22 cellular contexts compared by ENCODE assay signal in the genomic region with DNA sequence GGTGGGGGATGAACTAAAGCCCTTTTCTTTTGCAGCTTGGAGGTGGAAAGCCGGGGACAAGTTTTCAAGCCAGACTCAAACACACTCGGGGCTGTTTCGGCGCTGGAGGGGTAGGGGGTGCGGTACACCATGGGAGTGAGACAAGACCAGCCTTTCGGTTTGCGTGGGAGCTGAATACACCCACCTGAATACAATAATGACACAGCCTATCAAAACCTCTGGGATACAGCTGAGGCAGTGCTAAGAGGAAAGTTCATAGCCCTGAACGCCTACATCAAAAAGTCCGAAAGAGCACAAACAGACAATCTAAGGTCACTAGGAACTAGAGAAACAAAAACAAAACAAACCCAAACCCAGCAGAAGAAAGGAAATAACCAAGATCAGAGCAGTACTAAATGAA.
A peak's percentile ranks its signal among the peaks of the same experiment; 100 is the strongest.
DNase-seq lines count a peak whose midpoint lies in the region; ATAC-seq, FAIRE-seq and TF ChIP-seq lines count a peak whose summit lies in the region.
"Had no signal": no experiment of that assay in that cellular context is flagged by ENCODE, and none has a peak within 500 bp of the region (broad histone marks: within the 10 kb centered on the region; RNA-seq: fewer than 3 reads in every experiment).

No MANE protein-coding gene starts in this region.

- no peak overlapping the region for H3K4me2 ChIP-seq in A549

- POLR2A ChIA-PET in activated CD4-positive, alpha-beta T cell treated with anti-CD3 and anti-CD28 coated beads, Interleukin-2, amount 10 ng/mL, durations not matched to agents 7 days and 5 days (lab: Charles Lee) = no interaction called here
- POLR2A ChIA-PET in A549 (lab: Yijun Ruan, JAX) = no interaction called here

- CTCF ChIA-PET in activated CD4-positive, alpha-beta T cell treated with anti-CD3 and anti-CD28 coated beads, Interleukin-2, amount 10 ng/mL, durations not matched to agents 7 days and 5 days (lab: Charles Lee) = interaction anchor here (1.2 kb wide), 1 partner anchor 13 kb away, joined by 3 read pairs; no protein-coding TSS in a partner anchor
- CTCF ChIA-PET in A549 (lab: Yijun Ruan, JAX) = no interaction called here

- peak overlapping the region; percentile 33 for H3K4me3 Mint-ChIP-seq in activated CD4-positive, alpha-beta T cell treated with anti-CD3 and anti-CD28 coated beads, Interleukin-2, amount 10 ng/mL, durations not matched to agents 7 days and 5 days

- H3K9me3 ChIP-seq in A549 (no peaks in the 10 kb centered on the region), HUES48 (ENCODE audit: control insufficient read depth, insufficient read depth, low read length) (peaks cover 25% of the 10 kb centered on the region)
- H3K9me3 ChIP-seq: BE2C, lower lobe of right lung, spleen, testis, vagina had no signal

- no peak overlapping the region for H3K27ac ChIP-seq in A549
- H3K27ac ChIP-seq in HUES48 (ENCODE audit: low read depth, low read length) = peak overlapping the region; percentile 66
- H3K27ac ChIP-seq: foreskin keratinocyte, lower lobe of right lung, spleen, testis, vagina had no signal

- TF ChIP-seq RAD21 in A549 (conservative IDR thresholded peaks at IDR 0.05 in 1 of 2, IDR thresholded peaks at IDR 0.05 in 1 of 2) = no peak

- TF ChIP-seq POLR2A in A549 (IDR thresholded peaks at IDR 0.05; ENCODE audit: low read length) = no peak

- DNase-seq in activated CD4-positive, alpha-beta T cell treated with anti-CD3 and anti-CD28 coated beads, Interleukin-2, amount 10 ng/mL, durations not matched to agents 7 days and 5 days = no peak
- DNase-seq in activated CD4-positive, alpha-beta T cell treated with anti-CD3 and anti-CD28 coated beads, Interleukin-2, amount 50 U/mL, for 4 hours = no peak
- no peak for DNase-seq in A549 (ENCODE audit: low read depth in 1 of 2, low spot score in 1 of 2)
- DNase-seq in RPMI8226 = no peak
- no peak for DNase-seq in foreskin melanocyte
- DNase-seq: BE2C, erythroblast, foreskin keratinocyte, hypothalamus, IMR-90, islet precursor cell, lower lobe of right lung, NCI-H1417 treated with DMSO at 0.1 percent for 48 hours, NCI-H526 treated with DMSO at 0.1 percent for 48 hours, spleen, testis had no signal

- H3K4me3 ChIP-seq in A549 (no peak overlapping the region), HUES48 (ENCODE audit: low read depth, low read length) (no peak overlapping the region)
- H3K4me3 ChIP-seq: lower lobe of right lung, spleen, testis, vagina had no signal

- H3K27me3 ChIP-seq in HUES48 (ENCODE audit: control insufficient read depth, insufficient read depth, low read length) = no peaks in the 10 kb centered on the region
- H3K27me3 ChIP-seq: BE2C, foreskin keratinocyte, spleen, testis, vagina had no signal

- H3K9me3 Mint-ChIP-seq in activated CD4-positive, alpha-beta T cell treated with anti-CD3 and anti-CD28 coated beads, Interleukin-2, amount 10 ng/mL, durations not matched to agents 7 days and 5 days = no peaks in the 10 kb centered on the region

- H3K4me1 ChIP-seq in A549 (no peaks in the 10 kb centered on the region), HUES48 (ENCODE audit: control insufficient read depth, insufficient read depth, low read length) (0 out of 2 replicates have a peak, but pooled peaks cover 4% of the 10 kb centered on the region)
- H3K4me1 ChIP-seq: BE2C, foreskin keratinocyte, lower lobe of right lung, testis, vagina had no signal

- TF ChIP-seq EP300 in A549 (IDR thresholded peaks at IDR 0.05) = no peak

- H3K9ac ChIP-seq in HUES48 (ENCODE audit: low read depth, low read length) = no peak overlapping the region

- no peaks in the 10 kb centered on the region for H3K27me3 Mint-ChIP-seq in activated CD4-positive, alpha-beta T cell treated with anti-CD3 and anti-CD28 coated beads, Interleukin-2, amount 10 ng/mL, durations not matched to agents 7 days and 5 days

- FAIRE-seq in A549 (lab: Jason Lieb, UNC) (peak; percentile 86), endometrium (lab: Jason Lieb, UNC) (peak; percentile 35)
- FAIRE-seq: A204.1, TTC549 had no signal

- no peak for ATAC-seq in A549
- no peak for ATAC-seq in GM21576 (IDR thresholded peaks at IDR 0.05; ENCODE audit: unreplicated experiment)
- ATAC-seq: foreskin keratinocyte, lower lobe of right lung had no signal

- peaks cover 24% of the 10 kb centered on the region for H3K36me3 Mint-ChIP-seq in activated CD4-positive, alpha-beta T cell treated with anti-CD3 and anti-CD28 coated beads, Interleukin-2, amount 10 ng/mL, durations not matched to agents 7 days and 5 days (ENCODE audit: low read depth)

- no peak for TF ChIP-seq CTCF in A549 (IDR thresholded peaks at IDR 0.05)

- peak overlapping the region; percentile 39 for H3K27ac Mint-ChIP-seq in activated CD4-positive, alpha-beta T cell treated with anti-CD3 and anti-CD28 coated beads, Interleukin-2, amount 10 ng/mL, durations not matched to agents 7 days and 5 days

- H3K4me1 Mint-ChIP-seq in activated CD4-positive, alpha-beta T cell treated with anti-CD3 and anti-CD28 coated beads, Interleukin-2, amount 10 ng/mL, durations not matched to agents 7 days and 5 days = peaks cover 18% of the 10 kb centered on the region

- H3K36me3 ChIP-seq in HUES48 (ENCODE audit: control insufficient read depth, insufficient read depth, low read length) = peaks cover 13% of the 10 kb centered on the region
- H3K36me3 ChIP-seq: BE2C, lower lobe of right lung, vagina had no signal

- 92% methylated on average over 9 of the region's 9 CpGs for WGBS in A549 (ENCODE audit: missing lambda C conversion rate)

TF ChIP-seq in A549, 52 proteins besides CTCF, POLR2A, EP300 and RAD21:
- TF ChIP-seq, protein P1, sequence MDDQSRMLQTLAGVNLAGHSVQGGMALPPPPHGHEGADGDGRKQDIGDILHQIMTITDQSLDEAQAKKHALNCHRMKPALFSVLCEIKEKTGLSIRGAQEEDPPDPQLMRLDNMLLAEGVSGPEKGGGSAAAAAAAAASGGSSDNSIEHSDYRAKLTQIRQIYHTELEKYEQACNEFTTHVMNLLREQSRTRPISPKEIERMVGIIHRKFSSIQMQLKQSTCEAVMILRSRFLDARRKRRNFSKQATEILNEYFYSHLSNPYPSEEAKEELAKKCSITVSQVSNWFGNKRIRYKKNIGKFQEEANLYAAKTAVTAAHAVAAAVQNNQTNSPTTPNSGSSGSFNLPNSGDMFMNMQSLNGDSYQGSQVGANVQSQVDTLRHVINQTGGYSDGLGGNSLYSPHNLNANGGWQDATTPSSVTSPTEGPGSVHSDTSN (IDR thresholded peaks at IDR 0.05) = no peak
- TF ChIP-seq, protein P2, sequence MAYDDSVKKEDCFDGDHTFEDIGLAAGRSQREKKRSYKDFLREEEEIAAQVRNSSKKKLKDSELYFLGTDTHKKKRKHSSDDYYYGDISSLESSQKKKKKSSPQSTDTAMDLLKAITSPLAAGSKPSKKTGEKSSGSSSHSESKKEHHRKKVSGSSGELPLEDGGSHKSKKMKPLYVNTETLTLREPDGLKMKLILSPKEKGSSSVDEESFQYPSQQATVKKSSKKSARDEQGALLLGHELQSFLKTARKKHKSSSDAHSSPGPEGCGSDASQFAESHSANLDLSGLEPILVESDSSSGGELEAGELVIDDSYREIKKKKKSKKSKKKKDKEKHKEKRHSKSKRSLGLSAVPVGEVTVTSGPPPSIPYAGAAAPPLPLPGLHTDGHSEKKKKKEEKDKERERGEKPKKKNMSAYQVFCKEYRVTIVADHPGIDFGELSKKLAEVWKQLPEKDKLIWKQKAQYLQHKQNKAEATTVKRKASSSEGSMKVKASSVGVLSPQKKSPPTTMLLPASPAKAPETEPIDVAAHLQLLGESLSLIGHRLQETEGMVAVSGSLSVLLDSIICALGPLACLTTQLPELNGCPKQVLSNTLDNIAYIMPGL (CRISPR knock-in tag; IDR thresholded peaks at IDR 0.05; ENCODE audit: borderline replicate concordance) = no peak
- TF ChIP-seq TFCP2L1 (CRISPR knock-in tag; IDR thresholded peaks at IDR 0.05) = no peak
- no peak for TF ChIP-seq HDAC2 (IDR thresholded peaks at IDR 0.05)
- no peak for TF ChIP-seq JUN (IDR thresholded peaks at IDR 0.05)
- TF ChIP-seq CHD2 (IDR thresholded peaks at IDR 0.05; ENCODE audit: low read length, partially characterized antibody) = no peak
- TF ChIP-seq, protein P3, sequence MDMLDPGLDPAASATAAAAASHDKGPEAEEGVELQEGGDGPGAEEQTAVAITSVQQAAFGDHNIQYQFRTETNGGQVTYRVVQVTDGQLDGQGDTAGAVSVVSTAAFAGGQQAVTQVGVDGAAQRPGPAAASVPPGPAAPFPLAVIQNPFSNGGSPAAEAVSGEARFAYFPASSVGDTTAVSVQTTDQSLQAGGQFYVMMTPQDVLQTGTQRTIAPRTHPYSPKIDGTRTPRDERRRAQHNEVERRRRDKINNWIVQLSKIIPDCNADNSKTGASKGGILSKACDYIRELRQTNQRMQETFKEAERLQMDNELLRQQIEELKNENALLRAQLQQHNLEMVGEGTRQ (IDR thresholded peaks at IDR 0.05) = no peak
- TF ChIP-seq RCOR1 (IDR thresholded peaks at IDR 0.05; ENCODE audit: low read depth, low read length) = no peak
- no peak for TF ChIP-seq HEYL (CRISPR knock-in tag; IDR thresholded peaks at IDR 0.05)
